ENCODE assay signal across 1 cellular context in the genomic region with DNA sequence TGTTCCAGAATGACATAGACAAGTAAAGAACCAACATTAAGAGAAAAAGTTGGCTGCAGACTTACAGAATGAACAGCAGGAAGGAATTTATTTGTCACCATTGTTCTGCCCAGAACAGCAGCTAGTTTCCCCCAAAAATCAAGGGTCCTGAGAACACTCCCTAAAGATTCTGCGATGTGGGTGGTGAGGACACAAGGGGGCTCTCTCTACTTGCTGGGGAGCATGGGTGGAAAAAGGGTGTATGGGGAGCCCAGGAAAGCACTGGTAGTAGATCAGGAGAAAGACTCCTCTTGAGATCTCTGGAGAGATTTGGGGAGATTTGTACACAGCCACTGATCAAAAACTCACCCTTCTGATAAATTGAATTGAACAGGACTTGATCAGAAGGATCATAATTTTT.
TF ChIP-seq lines count a peak whose summit lies in the region.

No MANE protein-coding gene starts in this region.

TF ChIP-seq in GM12878, 131 proteins besides CTCF, POLR2A, EP300 and RAD21 (continued from another document):
- TF ChIP-seq CBX3 (IDR thresholded peaks at IDR 0.05; ENCODE audit: borderline replicate concordance, low read depth) (no peak), KDM1A (IDR thresholded peaks at IDR 0.05; ENCODE audit: borderline replicate concordance) (no peak), SIX5 (IDR thresholded peaks at IDR 0.05; ENCODE audit: low read depth, low read length, severe bottlenecking) (no peak), NR2F1 (conservative IDR thresholded peaks at IDR 0.05) (no peak), RFX5 (IDR thresholded peaks at IDR 0.05; ENCODE audit: low read depth, low read length) (no peak)
- TF ChIP-seq, protein P1, sequence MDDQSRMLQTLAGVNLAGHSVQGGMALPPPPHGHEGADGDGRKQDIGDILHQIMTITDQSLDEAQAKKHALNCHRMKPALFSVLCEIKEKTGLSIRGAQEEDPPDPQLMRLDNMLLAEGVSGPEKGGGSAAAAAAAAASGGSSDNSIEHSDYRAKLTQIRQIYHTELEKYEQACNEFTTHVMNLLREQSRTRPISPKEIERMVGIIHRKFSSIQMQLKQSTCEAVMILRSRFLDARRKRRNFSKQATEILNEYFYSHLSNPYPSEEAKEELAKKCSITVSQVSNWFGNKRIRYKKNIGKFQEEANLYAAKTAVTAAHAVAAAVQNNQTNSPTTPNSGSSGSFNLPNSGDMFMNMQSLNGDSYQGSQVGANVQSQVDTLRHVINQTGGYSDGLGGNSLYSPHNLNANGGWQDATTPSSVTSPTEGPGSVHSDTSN (IDR thresholded peaks at IDR 0.05; ENCODE audit: insufficient replicate concordance, low read depth, low read length) = no peak
- TF ChIP-seq, protein P2, sequence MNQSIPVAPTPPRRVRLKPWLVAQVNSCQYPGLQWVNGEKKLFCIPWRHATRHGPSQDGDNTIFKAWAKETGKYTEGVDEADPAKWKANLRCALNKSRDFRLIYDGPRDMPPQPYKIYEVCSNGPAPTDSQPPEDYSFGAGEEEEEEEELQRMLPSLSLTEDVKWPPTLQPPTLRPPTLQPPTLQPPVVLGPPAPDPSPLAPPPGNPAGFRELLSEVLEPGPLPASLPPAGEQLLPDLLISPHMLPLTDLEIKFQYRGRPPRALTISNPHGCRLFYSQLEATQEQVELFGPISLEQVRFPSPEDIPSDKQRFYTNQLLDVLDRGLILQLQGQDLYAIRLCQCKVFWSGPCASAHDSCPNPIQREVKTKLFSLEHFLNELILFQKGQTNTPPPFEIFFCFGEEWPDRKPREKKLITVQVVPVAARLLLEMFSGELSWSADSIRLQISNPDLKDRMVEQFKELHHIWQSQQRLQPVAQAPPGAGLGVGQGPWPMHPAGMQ (IDR thresholded peaks at IDR 0.05; ENCODE audit: borderline replicate concordance) = no peak
